Comparison of ENCODE assay signal across 10 cellular contexts in genomic region chr9:128722380-128723351, GRCh38. TPM values are rescaled to one million over a fixed set of nuclear protein-coding genes. Genes with fewer than 3 reads are reported as not detected.
DNase-seq lines count a peak whose midpoint lies in the region; ATAC-seq and TF ChIP-seq lines count a peak whose summit lies in the region.
"Had no signal": no experiment of that assay in that cellular context is flagged by ENCODE, and none has a peak within 500 bp of the region (broad histone marks: within the 10 kb centered on the region; RNA-seq: fewer than 3 reads in every experiment).

No MANE protein-coding gene starts in this region.

- peaks cover 19% of the 10 kb centered on the region for H3K4me1 ChIP-seq in A673 (ENCODE audit: insufficient read depth, low read length, poor library complexity, severe bottlenecking)
- peaks cover 11 to 17% of the 10 kb centered on the region in 2 donors for H3K4me1 ChIP-seq in muscle layer of duodenum (ENCODE audit: control insufficient read depth in 1 of 2, insufficient read depth in 2 of 2, low read length in 2 of 2)

- H3K9me3 ChIP-seq in A673 (ENCODE audit: low read depth, low read length, poor library complexity, severe bottlenecking) (no peaks in the 10 kb centered on the region), muscle layer of duodenum (ENCODE audit: control insufficient read depth in 1 of 2, low read length in 2 of 2) (no peaks in the 10 kb centered on the region)
- H3K9me3 ChIP-seq: mucosa of descending colon had no signal

- peaks cover 6% of the 10 kb centered on the region for H3K36me3 ChIP-seq in A673 (ENCODE audit: insufficient read depth, low read length, poor library complexity, severe bottlenecking)
- H3K36me3 ChIP-seq in muscle layer of duodenum (ENCODE audit: control insufficient read depth in 1 of 2, insufficient read depth in 2 of 2, low read length in 2 of 2), result no peaks in the 10 kb centered on the region

- CTCF ChIA-PET in A673 (lab: Charles Lee), result interaction anchor here (0.5 kb wide), 1 partner anchor 38 kb away, joined by 3 read pairs; no protein-coding TSS in a partner anchor

- TF ChIP-seq CTCF in A673 (conservative IDR thresholded peaks at IDR 0.05; ENCODE audit: low read depth, low read length), result no peak
- no peak for TF ChIP-seq CTCF in HFFc6 (IDR thresholded peaks at IDR 0.05)

- H3K27me3 Mint-ChIP-seq in HFFc6 (ENCODE audit: insufficient read depth), result peaks cover 10% of the 10 kb centered on the region
- H3K27me3 Mint-ChIP-seq in activated naive CD8-positive, alpha-beta T cell treated with anti-CD3 and anti-CD28 coated beads, Interleukin-2, amount 10 ng/mL, durations not matched to agents 7 days and 5 days, result no peaks in the 10 kb centered on the region

- H3K36me3 Mint-ChIP-seq in HFFc6 (ENCODE audit: low read depth), result no peaks in the 10 kb centered on the region
- peaks cover 3% of the 10 kb centered on the region for H3K36me3 Mint-ChIP-seq in activated naive CD8-positive, alpha-beta T cell treated with anti-CD3 and anti-CD28 coated beads, Interleukin-2, amount 10 ng/mL, durations not matched to agents 7 days and 5 days

- H3K27ac ChIP-seq in A673 (ENCODE audit: low read depth, low read length, poor library complexity, severe bottlenecking) (peak overlapping the region; percentile 55), muscle layer of duodenum (ENCODE audit: low read length) (peak overlapping the region; percentile 74)

- BruUV-seq in A673 (replicated peaks; lab: Mats Ljungman, UMichigan), result no TSS peak

- intact Hi-C loops in A673 (cut with micrococcal nuclease; ENCODE audit: unreplicated experiment), result no loop called here

- H3K9me3 Mint-ChIP-seq in HFFc6, result no peaks in the 10 kb centered on the region; the same call in 1 of the 2 replicates
- no peaks in the 10 kb centered on the region for H3K9me3 Mint-ChIP-seq in activated naive CD8-positive, alpha-beta T cell treated with anti-CD3 and anti-CD28 coated beads, Interleukin-2, amount 10 ng/mL, durations not matched to agents 7 days and 5 days

- H3K4me3 ChIP-seq in A673 (ENCODE audit: low read depth, low read length, poor library complexity, severe bottlenecking) (peak overlapping the region; percentile 66), muscle layer of duodenum (ENCODE audit: low read depth in 1 of 2, low read length in 2 of 2) (peak overlapping the region in 1 of 2 donors; percentile 83)

- peak overlapping the region; percentile 95 for H3K4me3 Mint-ChIP-seq in HFFc6
- peak overlapping the region; percentile 91 for H3K4me3 Mint-ChIP-seq in activated naive CD8-positive, alpha-beta T cell treated with anti-CD3 and anti-CD28 coated beads, Interleukin-2, amount 10 ng/mL, durations not matched to agents 7 days and 5 days

- POLR2A ChIA-PET in A673 (lab: Charles Lee; ENCODE audit: low non-redundant PET), result no interaction called here
- POLR2A ChIA-PET in activated naive CD8-positive, alpha-beta T cell treated with anti-CD3 and anti-CD28 coated beads, Interleukin-2, amount 10 ng/mL, durations not matched to agents 7 days and 5 days (lab: Charles Lee), result interaction anchor here (1.5 to 2.5 kb wide), 4 partner anchors 10 to 169 kb away, joined by 4 to 14 read pairs (median 8); partner anchors contain the start of genes DYNC2I2, ENDOG and SPTAN1

- H3K27ac Mint-ChIP-seq in HFFc6, result peak overlapping the region; percentile 25
- peak overlapping the region; percentile 89 for H3K27ac Mint-ChIP-seq in activated naive CD8-positive, alpha-beta T cell treated with anti-CD3 and anti-CD28 coated beads, Interleukin-2, amount 10 ng/mL, durations not matched to agents 7 days and 5 days

- H3K4me1 Mint-ChIP-seq in HFFc6 (ENCODE audit: low read depth), result peaks cover 17% of the 10 kb centered on the region
- H3K4me1 Mint-ChIP-seq in activated naive CD8-positive, alpha-beta T cell treated with anti-CD3 and anti-CD28 coated beads, Interleukin-2, amount 10 ng/mL, durations not matched to agents 7 days and 5 days, result peaks cover 30% of the 10 kb centered on the region

- no peak for DNase-seq in A673 (ENCODE audit: low spot score)
- DNase-seq in HFFc6, result no peak
- no peak for DNase-seq in activated naive CD8-positive, alpha-beta T cell treated with anti-CD3 and anti-CD28 coated beads, Interleukin-2, amount 10 ng/mL, durations not matched to agents 7 days and 5 days
- no peak for DNase-seq in mucosa of gallbladder (ENCODE audit: low spot score)
- DNase-seq in KG1 (lab: John Stamatoyannopoulos, UW), result no peak
- DNase-seq in RPMI8226, result no peak
- DNase-seq: NCI-H748 treated with DMSO at 0.1 percent for 48 hours had no signal

- H3K27me3 ChIP-seq in A673 (replicated peaks; ENCODE audit: insufficient read depth, low read depth, low read length, poor library complexity), result no peaks in the 10 kb centered on the region
- H3K27me3 ChIP-seq in muscle layer of duodenum (ENCODE audit: low read depth, low read length), result no peaks in the 10 kb centered on the region

- ATAC-seq in activated naive CD8-positive, alpha-beta T cell treated with anti-CD3 and anti-CD28 coated beads, Interleukin-2, amount 10 ng/mL, durations not matched to agents 7 days and 5 days (ENCODE audit: low read depth), result no peak
- no peak for ATAC-seq in GM18517 (IDR thresholded peaks at IDR 0.05; ENCODE audit: unreplicated experiment)
- ATAC-seq: mucosa of descending colon had no signal

RNA-seq across cellular contexts. Expression of gene ZDHHC12, which starts 1.3 kb away (rescaled TPM):
- total RNA-seq in A673 (2021), result 32.6 and 35.2 TPM in 2 replicates
- 10 to 100 TPM; 48.1 to 54.6 (median 53.1) TPM for total RNA-seq in HFFc6 (2021; fragmentation: NEBNext Ultra II Directional; extraction: Animal tissue kit (Norgen Biotek cat#: 25700))
- total RNA-seq in activated naive CD8-positive, alpha-beta T cell treated with anti-CD3 and anti-CD28 coated beads, Interleukin-2, amount 10 ng/mL, durations not matched to agents 7 days and 5 days, result 10 to 100 TPM; 64.1 to 68.9 TPM
- 66.2 TPM for total RNA-seq in mucosa of gallbladder

RNA-seq across cellular contexts. Expression of gene PKN3, which starts 20.4 kb away (rescaled TPM):
- total RNA-seq in A673 (2021) (12.3 and 21.5 TPM in 2 replicates), mucosa of gallbladder (9.4 TPM)
- total RNA-seq in HFFc6 (2021; fragmentation: NEBNext Ultra II Directional; extraction: Animal tissue kit (Norgen Biotek cat#: 25700)), result 1 to 10 TPM; 1.9 to 5.6 (median 3.5) TPM
- 1 to 10 TPM; 7.4 to 9.6 TPM for total RNA-seq in activated naive CD8-positive, alpha-beta T cell treated with anti-CD3 and anti-CD28 coated beads, Interleukin-2, amount 10 ng/mL, durations not matched to agents 7 days and 5 days

RNA-seq across cellular contexts. Expression of gene SET, which starts 33.6 kb away (rescaled TPM):
- total RNA-seq in A673 (2021) (942 and 1,009 TPM in 2 replicates), mucosa of gallbladder (198 TPM)
- total RNA-seq in HFFc6 (2021; fragmentation: NEBNext Ultra II Directional; extraction: Animal tissue kit (Norgen Biotek cat#: 25700)), result 100 to 1,000 TPM; 297 to 358 (median 343) TPM
- total RNA-seq in activated naive CD8-positive, alpha-beta T cell treated with anti-CD3 and anti-CD28 coated beads, Interleukin-2, amount 10 ng/mL, durations not matched to agents 7 days and 5 days, result 100 to 1,000 TPM; 411 to 415 TPM

RNA-seq across cellular contexts. Expression of gene ZER1, which starts 49.1 kb away (rescaled TPM):
- total RNA-seq in A673 (2021) (12.9 and 19.6 TPM in 2 replicates), mucosa of gallbladder (52.2 TPM)
- 10 to 100 TPM; 32.5 to 47.6 (median 37.8) TPM for total RNA-seq in HFFc6 (2021; fragmentation: NEBNext Ultra II Directional; extraction: Animal tissue kit (Norgen Biotek cat#: 25700))
- total RNA-seq in activated naive CD8-positive, alpha-beta T cell treated with anti-CD3 and anti-CD28 coated beads, Interleukin-2, amount 10 ng/mL, durations not matched to agents 7 days and 5 days, result 10 to 100 TPM; 27.1 to 29.2 TPM
